In the genomic region with DNA sequence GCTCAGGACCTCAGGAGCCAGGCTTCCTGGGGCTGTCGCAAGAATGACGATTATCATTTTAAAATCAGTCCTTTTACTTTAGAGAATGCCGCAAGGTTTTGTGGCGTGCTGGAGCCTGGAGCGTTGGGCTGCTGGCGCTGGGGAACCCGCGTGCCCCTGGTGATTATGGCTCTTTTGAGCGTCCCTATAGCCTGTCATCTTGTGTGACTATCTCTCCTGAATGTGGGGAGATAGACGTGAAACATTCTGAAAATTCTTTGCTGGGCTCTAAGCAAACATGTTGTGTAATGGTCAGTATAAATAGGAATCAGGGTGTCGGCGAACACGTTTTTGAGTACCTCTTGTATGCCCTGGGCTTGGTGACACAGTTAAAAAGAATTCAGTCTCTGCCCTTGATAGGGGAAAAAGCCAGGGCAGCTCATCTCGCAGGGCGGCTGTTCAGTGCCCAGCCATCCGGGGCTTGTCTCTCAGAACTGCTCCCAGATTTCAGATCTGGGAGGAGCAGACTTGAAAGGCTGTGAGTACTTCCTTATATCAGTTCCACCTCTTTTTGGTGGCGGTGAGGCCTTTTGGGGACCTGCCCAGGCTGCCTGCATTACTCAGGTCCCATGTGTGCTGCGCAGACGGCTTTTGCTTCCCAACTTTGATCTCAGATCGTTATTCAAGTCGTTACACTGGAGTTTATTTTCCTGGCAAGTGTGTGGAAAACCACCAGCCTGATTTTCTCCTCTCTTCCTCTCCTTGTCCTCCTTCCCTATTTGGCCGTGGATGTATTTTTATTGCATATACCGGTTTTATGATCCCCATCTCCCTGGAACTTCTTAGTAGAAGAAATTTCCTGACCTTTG, we compare ENCODE assay signal across 8 cellular contexts. TPM values are rescaled to one million over a fixed set of nuclear protein-coding genes. Genes with fewer than 3 reads are reported as not detected.
DNase-seq lines count a peak whose midpoint lies in the region; ATAC-seq and TF ChIP-seq lines count a peak whose summit lies in the region.

No MANE protein-coding gene starts in this region.

- peak overlapping the region; percentile 96 to 99 (median 98) for H3K27ac Mint-ChIP-seq in naive B cell

- H3K27me3 Mint-ChIP-seq in naive B cell = no peaks in the 10 kb centered on the region

- H3K27me3 ChIP-seq in GM23248 (replicated peaks; ENCODE audit: insufficient read depth) = no peaks in the 10 kb centered on the region
- H3K27me3 ChIP-seq in esophagus muscularis mucosa = no peaks in the 10 kb centered on the region
- no peaks in the 10 kb centered on the region for H3K27me3 ChIP-seq in upper lobe of left lung

- peaks cover 28% of the 10 kb centered on the region for H3F3A ChIP-seq in GM23248 (ENCODE audit: insufficient read depth)

- H3K4me2 ChIP-seq in GM23248 (ENCODE audit: unreplicated experiment) = peak overlapping the region; percentile 90

- H3K4me3 Mint-ChIP-seq in naive B cell = peak overlapping the region; percentile 88 to 99 (median 96)

- intact Hi-C loops in esophagus muscularis mucosa (cut with DNase I) = no loop called here

- DNase-seq in D341Med (ENCODE audit: low spot score) (peak; percentile 48), GM23248 (peak; percentile 88), NCI-H226 (peak; percentile 80), esophagus muscularis mucosa (ENCODE audit: extremely low spot score) (peak; percentile 93), naive B cell (no peak), upper lobe of left lung (peak in 1 of 2 donors; percentile 83), hippocampal formation (lab: John Stamatoyannopoulos, UW) (no peak)
- DNase-seq in activated CD8-positive, alpha-beta memory T cell treated with anti-CD3 and anti-CD28 coated beads for 24 hours = peak; percentile 74

- in situ Hi-C loops in GM23248 (cut with MboI) = no loop called here

- peaks cover 57% of the 10 kb centered on the region for H3K79me2 ChIP-seq in GM23248 (ENCODE audit: insufficient read depth)

- 0 out of 2 replicates have a peak, but pooled peaks cover 11% of the 10 kb centered on the region for H3K36me3 ChIP-seq in GM23248 (ENCODE audit: low read depth)
- peaks cover 0 to 23% (median 5%) of the 10 kb centered on the region in 4 donors for H3K36me3 ChIP-seq in esophagus muscularis mucosa
- peaks cover 0 to 8% (median 3%) of the 10 kb centered on the region in 4 donors for H3K36me3 ChIP-seq in upper lobe of left lung

- TF ChIP-seq EP300 in esophagus muscularis mucosa (IDR thresholded peaks at IDR 0.05) (no peak), upper lobe of left lung (IDR thresholded peaks at IDR 0.05) (peak in 1 of 4 donors; percentile 79)

- TF ChIP-seq CTCF in esophagus muscularis mucosa (IDR thresholded peaks at IDR 0.05) (no peak), upper lobe of left lung (IDR thresholded peaks at IDR 0.05) (no peak)

- H3K36me3 Mint-ChIP-seq in naive B cell = peaks cover 0 to 6% of the 10 kb centered on the region in 2 donors

- ATAC-seq in naive B cell (ENCODE audit: low read depth in 2 of 2) (peak; percentile 10 to 11), upper lobe of left lung (ENCODE audit: low FRiP score in 2 of 2) (peak; percentile 74 to 90)

- peaks cover 13% of the 10 kb centered on the region; the same call in 1 of the 2 replicates for H4K20me1 ChIP-seq in GM23248 (ENCODE audit: insufficient read depth)

- H2AFZ ChIP-seq in GM23248 = peak overlapping the region; percentile 65

- H3K27ac ChIP-seq in GM23248 = peak overlapping the region; percentile 93
- H3K27ac ChIP-seq in esophagus muscularis mucosa (replicated peaks in 1 of 4) = peak overlapping the region; percentile 97 to 99 (median 98)
- H3K27ac ChIP-seq in upper lobe of left lung = peak overlapping the region; percentile 97 to 99 (median 98)

- peak overlapping the region; percentile 95 for H3K9ac ChIP-seq in GM23248

- H3K9me2 ChIP-seq in GM23248 (ENCODE audit: insufficient read depth) = no peaks in the 10 kb centered on the region

- peak overlapping the region; percentile 79 for H3K4me3 ChIP-seq in GM23248
- peak overlapping the region; percentile 82 to 96 (median 88) for H3K4me3 ChIP-seq in esophagus muscularis mucosa
- H3K4me3 ChIP-seq in upper lobe of left lung = peak overlapping the region; percentile 89 to 94 (median 91)

- no peaks in the 10 kb centered on the region for H3K9me3 Mint-ChIP-seq in naive B cell

- TF ChIP-seq POLR2A in esophagus muscularis mucosa (IDR thresholded peaks at IDR 0.05; ENCODE audit: low read depth) (peak; percentile 29), upper lobe of left lung (IDR thresholded peaks at IDR 0.05) (peak in 2 of 4 donors; percentile 45 to 47)

- WGBS in GM23248 (ENCODE audit: low coverage in 1 of 2, low lambda C conversion rate in 2 of 2, missing lambda C conversion rate in 2 of 2), 2 experiments = 1% methylated on average over 23 of the region's 23 CpGs
- WGBS in esophagus muscularis mucosa = 2% methylated on average over 22 of the region's 23 CpGs
- WGBS in upper lobe of left lung, 2 donors = 5 to 6% methylated on average over 22 to 23 of the region's 23 CpGs

- no peaks in the 10 kb centered on the region for H3K9me3 ChIP-seq in GM23248 (ENCODE audit: low read depth)
- H3K9me3 ChIP-seq in esophagus muscularis mucosa = no peaks in the 10 kb centered on the region
- H3K9me3 ChIP-seq in upper lobe of left lung = no peaks in the 10 kb centered on the region

- H3K4me1 Mint-ChIP-seq in naive B cell = peaks cover 37 to 58% (median 58%) of the 10 kb centered on the region in 3 donors

- H3K4me1 ChIP-seq in GM23248 (ENCODE audit: insufficient read depth) (peaks cover 26% of the 10 kb centered on the region), esophagus muscularis mucosa (peaks cover 40 to 69% (median 57%) of the 10 kb centered on the region in 4 donors), upper lobe of left lung (peaks cover 17 to 35% (median 22%) of the 10 kb centered on the region in 4 donors)

RNA-seq across cellular contexts. Expression of a gene that starts 1.0 kb away (rescaled TPM):
- total RNA-seq in GM23248 (2014; rRNA removed; shearing (Covaris generic)) = 20.9 and 53.7 TPM in 2 replicates
- polyA plus RNA-seq in GM23248 (2016; fragmentation: Nextera tagmentation; extraction: Ambion mirVana) = 15.8 and 17.3 TPM in 2 replicates
- total RNA-seq in esophagus muscularis mucosa = 10 to 100 TPM; 18.9 to 37.1 (median 27.3) TPM
- 10 to 100 TPM in 5 of 6 donors, 1 to 10 TPM in 1; 6.5 to 16.4 (median 13.5) TPM for polyA plus RNA-seq in naive B cell (ENCODE audit: low read depth in 6 of 6)
- 100 to 1,000 TPM in 1 of 6 donors, 10 to 100 TPM in 5; 44.9 to 109 (median 49.5) TPM for total RNA-seq in upper lobe of left lung

RNA-seq across cellular contexts. Expression of a gene that starts 20.1 kb away (rescaled TPM):
- total RNA-seq in GM23248 (2014; rRNA removed; shearing (Covaris generic)) = 36.2 and 47.6 TPM in 2 replicates
- polyA plus RNA-seq in GM23248 (2016; fragmentation: Nextera tagmentation; extraction: Ambion mirVana) (24.8 and 26.0 TPM in 2 replicates), naive B cell (ENCODE audit: low read depth in 6 of 6) (1 to 10 TPM in 5 of 6 donors, not detected in 1; 4.3 to 9.8 (median 5.8) TPM)
- total RNA-seq in esophagus muscularis mucosa (10 to 100 TPM; 10.4 to 22.0 (median 15.3) TPM), upper lobe of left lung (10 to 100 TPM; 25.6 to 84.8 (median 57.5) TPM)

RNA-seq across cellular contexts. Expression of a gene that starts 29.4 kb away (rescaled TPM):
- 0.32 TPM in 1 of 2 replicates, not detected in the other for total RNA-seq in GM23248 (2014; rRNA removed; shearing (Covaris generic))
- polyA plus RNA-seq in GM23248 (2016; fragmentation: Nextera tagmentation; extraction: Ambion mirVana) (0.34 TPM in 1 of 2 replicates, not detected in the other), naive B cell (ENCODE audit: low read depth in 6 of 6) (1 to 10 TPM in 2 of 6 donors, under 1 TPM in 3, not detected in 1; 0.32 to 2.8 (median 0.87) TPM)
- total RNA-seq in esophagus muscularis mucosa (1 to 10 TPM in 1 of 4 donors, under 1 TPM in 3; 0.17 to 2.1 (median 0.52) TPM), upper lobe of left lung (100 to 1,000 TPM in 1 of 6 donors, 10 to 100 TPM in 5; 54.2 to 102 (median 64.4) TPM)

RNA-seq across cellular contexts. Expression of a gene that starts 45.4 kb away (rescaled TPM):
- 8.5 and 11.9 TPM in 2 replicates for total RNA-seq in GM23248 (2014; rRNA removed; shearing (Covaris generic))
- polyA plus RNA-seq in GM23248 (2016; fragmentation: Nextera tagmentation; extraction: Ambion mirVana) (13.4 and 15.8 TPM in 2 replicates), naive B cell (ENCODE audit: low read depth in 6 of 6) (10 to 100 TPM; 14.0 to 26.1 (median 17.7) TPM)
- total RNA-seq in esophagus muscularis mucosa (10 to 100 TPM in 2 of 4 donors, 1 to 10 TPM in 2; 8.7 to 15.7 (median 11.5) TPM), upper lobe of left lung (10 to 100 TPM in 5 of 6 donors, 1 to 10 TPM in 1; 9.9 to 35.6 (median 18.5) TPM)

RNA-seq across cellular contexts. Expression of a gene that starts 45.5 kb away (rescaled TPM):
- 49.6 and 68.0 TPM in 2 replicates for total RNA-seq in GM23248 (2014; rRNA removed; shearing (Covaris generic))
- polyA plus RNA-seq in GM23248 (2016; fragmentation: Nextera tagmentation; extraction: Ambion mirVana) = 24.1 and 27.2 TPM in 2 replicates
- 10 to 100 TPM; 20.0 to 31.1 (median 26.8) TPM for total RNA-seq in esophagus muscularis mucosa
- 10 to 100 TPM; 14.8 to 34.8 (median 23.1) TPM for polyA plus RNA-seq in naive B cell (ENCODE audit: low read depth in 6 of 6)
- total RNA-seq in upper lobe of left lung = 100 to 1,000 TPM in 1 of 6 donors, 10 to 100 TPM in 5; 26.9 to 166 (median 38.8) TPM

Comparison
In these comparisons a context has a peak if more than half of its experiments do, and no peak if none do; other contexts are left out.
1. DNase-seq: peak in D341Med (single experiment), GM23248 (single experiment), NCI-H226 (single experiment), activated CD8-positive, alpha-beta memory T cell treated with anti-CD3 and anti-CD28 coated beads for 24 hours (single experiment) and esophagus muscularis mucosa (single experiment); none in naive B cell (single experiment) and hippocampal formation (0 of 2).
2. RNA of a gene that starts 29.4 kb away (total RNA-seq): 54.2 to 102 TPM in upper lobe of left lung; 0.17 to 2.1 TPM in esophagus muscularis mucosa and 0.32 TPM in GM23248; every median in the first group is over 10 times any median in the second.
3. Peak in every context shown above with its lines, with median percentiles within 50 percentile points of each other: H3K27ac ChIP-seq and H3K4me3 ChIP-seq.